Comparison of ENCODE assay signal across 1 cellular context in genomic region chr3:49723631-49724551, GRCh38.
A peak's percentile ranks its signal among the peaks of the same experiment; 100 is the strongest.
TF ChIP-seq lines count a peak whose summit lies in the region.

TSS of gene GMPPB (minus strand) at chr3:49723951. CDS start at chr3:49723726, 225 bp downstream.

TF ChIP-seq in HepG2, 621 proteins besides CTCF, POLR2A, EP300 and RAD21 (continued from another document and continues in another):
- TF ChIP-seq HMGXB3 (CRISPR knock-in tag; IDR thresholded peaks at IDR 0.05; ENCODE audit: borderline replicate concordance), result no peak
- TF ChIP-seq MAFK (conservative IDR thresholded peaks at IDR 0.05 in 1 of 2, IDR thresholded peaks at IDR 0.05 in 1 of 2; ENCODE audit: low read length in 2 of 2), result no peak
- no peak for TF ChIP-seq ZNF263 (CRISPR knock-in tag; IDR thresholded peaks at IDR 0.05)
- TF ChIP-seq MTF1 (CRISPR knock-in tag; IDR thresholded peaks at IDR 0.05), result no peak
- TF ChIP-seq ERF (CRISPR knock-in tag; IDR thresholded peaks at IDR 0.05), result peak; percentile 16; the same call in 1 of the 2 replicates
- TF ChIP-seq TAF1 (CRISPR knock-in tag; IDR thresholded peaks at IDR 0.05), result peak; percentile 63; the same call in 1 of the 2 replicates
- no peak for TF ChIP-seq ZNF720 (CRISPR knock-in tag; IDR thresholded peaks at IDR 0.05)
- no peak for TF ChIP-seq ONECUT2 (CRISPR knock-in tag; IDR thresholded peaks at IDR 0.05)
- peak; percentile 47; the same call in 1 of the 2 replicates for TF ChIP-seq ZNF570 (CRISPR knock-in tag; IDR thresholded peaks at IDR 0.05; ENCODE audit: borderline replicate concordance)
- TF ChIP-seq ZNF318 (CRISPR knock-in tag; IDR thresholded peaks at IDR 0.05), result no peak; the same call in 1 of the 2 replicates
- TF ChIP-seq KLF13 (CRISPR knock-in tag; IDR thresholded peaks at IDR 0.05), result no peak
- no peak for TF ChIP-seq SP140L (CRISPR knock-in tag; IDR thresholded peaks at IDR 0.05; ENCODE audit: borderline replicate concordance)
- TF ChIP-seq, protein P1, sequence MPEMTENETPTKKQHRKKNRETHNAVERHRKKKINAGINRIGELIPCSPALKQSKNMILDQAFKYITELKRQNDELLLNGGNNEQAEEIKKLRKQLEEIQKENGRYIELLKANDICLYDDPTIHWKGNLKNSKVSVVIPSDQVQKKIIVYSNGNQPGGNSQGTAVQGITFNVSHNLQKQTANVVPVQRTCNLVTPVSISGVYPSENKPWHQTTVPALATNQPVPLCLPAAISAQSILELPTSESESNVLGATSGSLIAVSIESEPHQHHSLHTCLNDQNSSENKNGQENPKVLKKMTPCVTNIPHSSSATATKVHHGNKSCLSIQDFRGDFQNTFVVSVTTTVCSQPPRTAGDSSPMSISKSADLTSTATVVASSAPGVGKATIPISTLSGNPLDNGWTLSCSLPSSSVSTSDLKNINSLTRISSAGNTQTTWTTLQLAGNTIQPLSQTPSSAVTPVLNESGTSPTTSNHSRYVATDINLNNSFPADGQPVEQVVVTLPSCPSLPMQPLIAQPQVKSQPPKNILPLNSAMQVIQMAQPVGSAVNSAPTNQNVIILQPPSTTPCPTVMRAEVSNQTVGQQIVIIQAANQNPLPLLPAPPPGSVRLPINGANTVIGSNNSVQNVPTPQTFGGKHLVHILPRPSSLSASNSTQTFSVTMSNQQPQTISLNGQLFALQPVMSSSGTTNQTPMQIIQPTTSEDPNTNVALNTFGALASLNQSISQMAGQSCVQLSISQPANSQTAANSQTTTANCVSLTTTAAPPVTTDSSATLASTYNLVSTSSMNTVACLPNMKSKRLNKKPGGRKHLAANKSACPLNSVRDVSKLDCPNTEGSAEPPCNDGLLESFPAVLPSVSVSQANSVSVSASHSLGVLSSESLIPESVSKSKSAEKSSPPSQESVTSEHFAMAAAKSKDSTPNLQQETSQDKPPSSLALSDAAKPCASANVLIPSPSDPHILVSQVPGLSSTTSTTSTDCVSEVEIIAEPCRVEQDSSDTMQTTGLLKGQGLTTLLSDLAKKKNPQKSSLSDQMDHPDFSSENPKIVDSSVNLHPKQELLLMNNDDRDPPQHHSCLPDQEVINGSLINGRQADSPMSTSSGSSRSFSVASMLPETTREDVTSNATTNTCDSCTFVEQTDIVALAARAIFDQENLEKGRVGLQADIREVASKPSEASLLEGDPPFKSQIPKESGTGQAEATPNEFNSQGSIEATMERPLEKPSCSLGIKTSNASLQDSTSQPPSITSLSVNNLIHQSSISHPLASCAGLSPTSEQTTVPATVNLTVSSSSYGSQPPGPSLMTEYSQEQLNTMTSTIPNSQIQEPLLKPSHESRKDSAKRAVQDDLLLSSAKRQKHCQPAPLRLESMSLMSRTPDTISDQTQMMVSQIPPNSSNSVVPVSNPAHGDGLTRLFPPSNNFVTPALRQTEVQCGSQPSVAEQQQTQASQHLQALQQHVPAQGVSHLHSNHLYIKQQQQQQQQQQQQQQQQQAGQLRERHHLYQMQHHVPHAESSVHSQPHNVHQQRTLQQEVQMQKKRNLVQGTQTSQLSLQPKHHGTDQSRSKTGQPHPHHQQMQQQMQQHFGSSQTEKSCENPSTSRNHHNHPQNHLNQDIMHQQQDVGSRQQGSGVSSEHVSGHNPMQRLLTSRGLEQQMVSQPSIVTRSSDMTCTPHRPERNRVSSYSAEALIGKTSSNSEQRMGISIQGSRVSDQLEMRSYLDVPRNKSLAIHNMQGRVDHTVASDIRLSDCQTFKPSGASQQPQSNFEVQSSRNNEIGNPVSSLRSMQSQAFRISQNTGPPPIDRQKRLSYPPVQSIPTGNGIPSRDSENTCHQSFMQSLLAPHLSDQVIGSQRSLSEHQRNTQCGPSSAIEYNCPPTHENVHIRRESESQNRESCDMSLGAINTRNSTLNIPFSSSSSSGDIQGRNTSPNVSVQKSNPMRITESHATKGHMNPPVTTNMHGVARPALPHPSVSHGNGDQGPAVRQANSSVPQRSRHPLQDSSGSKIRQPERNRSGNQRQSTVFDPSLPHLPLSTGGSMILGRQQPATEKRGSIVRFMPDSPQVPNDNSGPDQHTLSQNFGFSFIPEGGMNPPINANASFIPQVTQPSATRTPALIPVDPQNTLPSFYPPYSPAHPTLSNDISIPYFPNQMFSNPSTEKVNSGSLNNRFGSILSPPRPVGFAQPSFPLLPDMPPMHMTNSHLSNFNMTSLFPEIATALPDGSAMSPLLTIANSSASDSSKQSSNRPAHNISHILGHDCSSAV (CRISPR knock-in tag; IDR thresholded peaks at IDR 0.05; ENCODE audit: borderline replicate concordance), result no peak
- TF ChIP-seq BORCS8-MEF2B (CRISPR knock-in tag; IDR thresholded peaks at IDR 0.05), result peak; percentile 45; the same call in 1 of the 2 replicates
- TF ChIP-seq GABPB1 (CRISPR knock-in tag; IDR thresholded peaks at IDR 0.05), result peak; percentile 85; the same call in 1 of the 2 replicates
- peak; percentile 89; the same call in 1 of the 2 replicates for TF ChIP-seq KAT7 (CRISPR knock-in tag; IDR thresholded peaks at IDR 0.05; ENCODE audit: borderline replicate concordance)
- TF ChIP-seq ZSCAN9 (CRISPR knock-in tag; IDR thresholded peaks at IDR 0.05; ENCODE audit: borderline replicate concordance), result no peak
- no peak for TF ChIP-seq ZNF879 (CRISPR knock-in tag; IDR thresholded peaks at IDR 0.05)
- TF ChIP-seq JUN (CRISPR knock-in tag; IDR thresholded peaks at IDR 0.05), result peak; percentile 70
- no peak for TF ChIP-seq CHD2 (IDR thresholded peaks at IDR 0.05; ENCODE audit: low read depth, low read length)
- TF ChIP-seq SRY (CRISPR knock-in tag; IDR thresholded peaks at IDR 0.05), result no peak
- peak; percentile 77 for TF ChIP-seq SPEN (CRISPR knock-in tag; IDR thresholded peaks at IDR 0.05; ENCODE audit: low read depth)
- TF ChIP-seq KLF15 (CRISPR knock-in tag; IDR thresholded peaks at IDR 0.05; ENCODE audit: borderline replicate concordance), result no peak; the same call in 1 of the 2 replicates
- TF ChIP-seq NR2F1 (CRISPR knock-in tag; IDR thresholded peaks at IDR 0.05), result no peak
- 0 out of 2 replicates have a peak, but pooled peaks have one; percentile 62 for TF ChIP-seq ZNF205 (CRISPR knock-in tag; IDR thresholded peaks at IDR 0.05)
- TF ChIP-seq MIXL1 (CRISPR knock-in tag; IDR thresholded peaks at IDR 0.05), result no peak
- TF ChIP-seq STAT5B (CRISPR knock-in tag; IDR thresholded peaks at IDR 0.05), result 0 out of 2 replicates have a peak, but pooled peaks have one; percentile 34
- TF ChIP-seq GFI1 (CRISPR knock-in tag; IDR thresholded peaks at IDR 0.05; ENCODE audit: borderline replicate concordance), result no peak
- TF ChIP-seq ZNF713 (CRISPR knock-in tag; IDR thresholded peaks at IDR 0.05), result peak; percentile 38; the same call in 1 of the 2 replicates
- TF ChIP-seq GATAD1 (CRISPR knock-in tag; IDR thresholded peaks at IDR 0.05), result peak; percentile 96
- TF ChIP-seq ZNF549 (CRISPR knock-in tag; IDR thresholded peaks at IDR 0.05), result no peak
- TF ChIP-seq NFE2 (CRISPR knock-in tag; IDR thresholded peaks at IDR 0.05), result no peak
- no peak for TF ChIP-seq NR2F2 (IDR thresholded peaks at IDR 0.05; ENCODE audit: borderline replicate concordance, low read depth)
- no peak for TF ChIP-seq MLX (CRISPR knock-in tag; IDR thresholded peaks at IDR 0.05)
- no peak for TF ChIP-seq MZF1 (CRISPR knock-in tag; IDR thresholded peaks at IDR 0.05; ENCODE audit: borderline replicate concordance)
- 0 out of 2 replicates have a peak, but pooled peaks have one; percentile 59 for TF ChIP-seq FOXK1 (CRISPR knock-in tag; IDR thresholded peaks at IDR 0.05; ENCODE audit: borderline replicate concordance, low read depth)
